Comparison of ENCODE assay signal across 8 cellular contexts in genomic region chr3:52454938-52455282, GRCh38. TPM values are rescaled to one million over a fixed set of nuclear protein-coding genes. Genes with fewer than 3 reads are reported as not detected.
DNase-seq lines count a peak whose midpoint lies in the region; FAIRE-seq and TF ChIP-seq lines count a peak whose summit lies in the region.

No MANE protein-coding gene starts in this region.

- H3K36me3 ChIP-seq in OCI-LY3 (replicated peaks; ENCODE audit: low read depth, low read length) (peaks cover 13% of the 10 kb centered on the region), esophagus muscularis mucosa (peaks cover 12 to 46% (median 27%) of the 10 kb centered on the region in 4 donors), rectal smooth muscle tissue (ENCODE audit: control insufficient read depth, insufficient read depth, low read length) (peaks cover 17% of the 10 kb centered on the region)

- H3K4me2 ChIP-seq in OCI-LY3 (ENCODE audit: low read length), result peak overlapping the region; percentile 97

- H3K79me2 ChIP-seq in OCI-LY3 (ENCODE audit: low read length), result peaks cover 24% of the 10 kb centered on the region

- H3K9ac ChIP-seq in OCI-LY3 (ENCODE audit: low read length) (peak overlapping the region; percentile 88), rectal smooth muscle tissue (ENCODE audit: low read length) (peak overlapping the region; percentile 56)

- DNase-seq in GM12892 (ENCODE audit: insufficient read length), result no peak
- no peak for DNase-seq in esophagus muscularis mucosa (ENCODE audit: extremely low spot score)
- DNase-seq in NCI-H2029 (lab: John Stamatoyannopoulos, UW), result no peak
- DNase-seq in DMS 273 treated with DMSO at 0.1 percent for 48 hours (lab: John Stamatoyannopoulos, UW), result no peak
- DNase-seq in COLO668 (lab: John Stamatoyannopoulos, UW; ENCODE audit: unreplicated experiment), result no peak
- no peak for DNase-seq in germinal center (ENCODE audit: low spot score)

- intact Hi-C loops in esophagus muscularis mucosa (cut with DNase I), result no loop called here

- no peak for TF ChIP-seq EP300 in esophagus muscularis mucosa (IDR thresholded peaks at IDR 0.05)

- H3K27ac ChIP-seq in OCI-LY3 (ENCODE audit: low read length), result peak overlapping the region; percentile 33
- H3K27ac ChIP-seq in esophagus muscularis mucosa (replicated peaks in 1 of 4), result peak overlapping the region; percentile 93 to 95 (median 94)
- H3K27ac ChIP-seq in rectal smooth muscle tissue (ENCODE audit: low read depth, low read length), result peak overlapping the region; percentile 83

- H3K4me3 ChIP-seq in OCI-LY3 (ENCODE audit: low read length), result peak overlapping the region; percentile 93
- peak overlapping the region; percentile 79 to 96 (median 94) for H3K4me3 ChIP-seq in esophagus muscularis mucosa
- H3K4me3 ChIP-seq in rectal smooth muscle tissue (ENCODE audit: low read length), result peak overlapping the region; percentile 75

- FAIRE-seq in GM12892 (lab: Jason Lieb, UNC), result peak; percentile 57

- no peaks in the 10 kb centered on the region for H4K20me1 ChIP-seq in OCI-LY3 (ENCODE audit: insufficient read depth, low read length)

- H3K9me3 ChIP-seq in OCI-LY3 (ENCODE audit: insufficient read depth, low read length) (no peaks in the 10 kb centered on the region), esophagus muscularis mucosa (no peaks in the 10 kb centered on the region)

- no peaks in the 10 kb centered on the region for H3K27me3 ChIP-seq in OCI-LY3 (ENCODE audit: low read depth, low read length)
- H3K27me3 ChIP-seq in esophagus muscularis mucosa, result no peaks in the 10 kb centered on the region
- H3K27me3 ChIP-seq in rectal smooth muscle tissue (ENCODE audit: control insufficient read depth, insufficient read depth, low read length), result no peaks in the 10 kb centered on the region

- WGBS in esophagus muscularis mucosa, result 18% methylated on average over 8 of the region's 11 CpGs

- TF ChIP-seq POLR2A in GM12892 (IDR thresholded peaks at IDR 0.05; ENCODE audit: low read depth, low read length), result no peak
- TF ChIP-seq POLR2A in esophagus muscularis mucosa (IDR thresholded peaks at IDR 0.05; ENCODE audit: low read depth), result no peak

- H2AFZ ChIP-seq in OCI-LY3 (ENCODE audit: low read depth, low read length), result peak overlapping the region; percentile 97

- TF ChIP-seq CTCF in OCI-LY3 (IDR thresholded peaks at IDR 0.05; ENCODE audit: low read depth, low read length) (no peak), esophagus muscularis mucosa (IDR thresholded peaks at IDR 0.05) (no peak)

- H3K4me1 ChIP-seq in OCI-LY3 (ENCODE audit: low read length) (peaks cover 18% of the 10 kb centered on the region), esophagus muscularis mucosa (peaks cover 29 to 52% (median 39%) of the 10 kb centered on the region in 4 donors), rectal smooth muscle tissue (ENCODE audit: control insufficient read depth, insufficient read depth, low read length) (peaks cover 13% of the 10 kb centered on the region)

RNA-seq across cellular contexts. Expression of gene NISCH, which starts 0.5 kb away (rescaled TPM):
- polyA plus RNA-seq in GM12892 (2012; ENCODE audit: missing spikeins), result 19.2 TPM
- 100 to 1,000 TPM in 2 of 4 donors, 10 to 100 TPM in 2; 71.9 to 110 (median 88.0) TPM for total RNA-seq in esophagus muscularis mucosa

RNA-seq across cellular contexts. Expression of gene TNNC1, which starts 1.1 kb away (rescaled TPM):
- 1.7 TPM for polyA plus RNA-seq in GM12892 (2012; ENCODE audit: missing spikeins)
- total RNA-seq in esophagus muscularis mucosa, result 1 to 10 TPM in 3 of 4 donors, not detected in 1; 1.2 to 7.1 (median 4.0) TPM

RNA-seq across cellular contexts. Expression of gene SEMA3G, which starts 10.0 kb away (rescaled TPM):
- polyA plus RNA-seq in GM12892 (2012; ENCODE audit: missing spikeins), result not detected
- 10 to 100 TPM in 3 of 4 donors, 1 to 10 TPM in 1; 7.1 to 39.2 (median 22.2) TPM for total RNA-seq in esophagus muscularis mucosa

RNA-seq across cellular contexts. Expression of gene STAB1, which starts 40.2 kb away (rescaled TPM):
- not detected for polyA plus RNA-seq in GM12892 (2012; ENCODE audit: missing spikeins)
- 100 to 1,000 TPM; 101 to 127 (median 118) TPM for total RNA-seq in esophagus muscularis mucosa

RNA-seq across cellular contexts. Expression of gene PHF7, which starts 44.5 kb away (rescaled TPM):
- 8.6 TPM for polyA plus RNA-seq in GM12892 (2012; ENCODE audit: missing spikeins)
- total RNA-seq in esophagus muscularis mucosa, result 10 to 100 TPM in 1 of 4 donors, 1 to 10 TPM in 3; 7.0 to 22.0 (median 8.2) TPM

Comparison
In these comparisons a context has a peak if more than half of its experiments do, and no peak if none do; other contexts are left out.
1. H3K27ac ChIP-seq: peak in every context shown above with its lines; median percentile 94 in esophagus muscularis mucosa; 83 in rectal smooth muscle tissue; 33 in OCI-LY3.